Comparison of ENCODE assay signal across 8 cellular contexts in genomic region chr7:100546129-100546867, GRCh38. TPM values are rescaled to one million over a fixed set of nuclear protein-coding genes. Genes with fewer than 3 reads are reported as not detected.
DNase-seq lines count a peak whose midpoint lies in the region; ATAC-seq and TF ChIP-seq lines count a peak whose summit lies in the region.

No MANE protein-coding gene starts in this region.

- H3K36me3 ChIP-seq in OCI-LY7 (ENCODE audit: insufficient read depth, low read length) (peaks cover 13% of the 10 kb centered on the region), prostate gland (no peaks in the 10 kb centered on the region)

- no peaks in the 10 kb centered on the region for H3K27me3 ChIP-seq in prostate gland (replicated peaks; ENCODE audit: insufficient read depth)

- H3K79me2 ChIP-seq in OCI-LY7 (ENCODE audit: insufficient read depth, low read depth, low read length) = peaks cover 46% of the 10 kb centered on the region; the same call in 1 of the 2 replicates

- no peaks in the 10 kb centered on the region for H3K9me2 ChIP-seq in OCI-LY7 (ENCODE audit: insufficient read depth, low read length)

- CTCF ChIA-PET in activated CD4-positive, alpha-beta T cell treated with anti-CD3 and anti-CD28 coated beads, Interleukin-2, amount 10 ng/mL, durations not matched to agents 7 days and 5 days (lab: Charles Lee) = interaction anchor here (1.1 to 7.3 kb wide), 4 partner anchors 14 to 306 kb away, joined by 4 to 49 read pairs (median 5); partner anchors contain the start of gene SLC12A9
- CTCF ChIA-PET in OCI-LY7 (lab: Charles Lee; ENCODE audit: unreplicated experiment) = no interaction called here

- peak overlapping the region; percentile 65 for H3K4me2 ChIP-seq in OCI-LY7 (ENCODE audit: low read length)

- BruUV-seq in OCI-LY7 (replicated peaks; lab: Mats Ljungman, UMichigan) = no TSS peak

- ATAC-seq in GM18502 (IDR thresholded peaks at IDR 0.05; ENCODE audit: poor library complexity, unreplicated experiment) (no peak), HG03039 (IDR thresholded peaks at IDR 0.05; ENCODE audit: unreplicated experiment) (no peak)

- H4K20me1 ChIP-seq in OCI-LY7 (ENCODE audit: insufficient read depth, low read length) = no peaks in the 10 kb centered on the region

- 36% methylated on average over 9 of the region's 9 CpGs for WGBS in prostate gland

- peak overlapping the region; percentile 87 for H3K27ac Mint-ChIP-seq in activated CD4-positive, alpha-beta T cell treated with anti-CD3 and anti-CD28 coated beads, Interleukin-2, amount 10 ng/mL, durations not matched to agents 7 days and 5 days

- H3K9me3 ChIP-seq in OCI-LY7 (ENCODE audit: low read length) (no peaks in the 10 kb centered on the region), prostate gland (no peaks in the 10 kb centered on the region)

- TF ChIP-seq POLR2A in prostate gland (IDR thresholded peaks at IDR 0.05) = no peak

- POLR2A ChIA-PET in activated CD4-positive, alpha-beta T cell treated with anti-CD3 and anti-CD28 coated beads, Interleukin-2, amount 10 ng/mL, durations not matched to agents 7 days and 5 days (lab: Charles Lee) = no interaction called here
- POLR2A ChIA-PET in OCI-LY7 (lab: Charles Lee) = interaction anchor here (0.6 to 1.8 kb wide), 5 partner anchors 40 to 279 kb away, joined by 3 to 6 read pairs (median 3); partner anchors contain the start of genes FBXO24, LRCH4 and MOSPD3

- no peaks in the 10 kb centered on the region for H3K9me3 Mint-ChIP-seq in activated CD4-positive, alpha-beta T cell treated with anti-CD3 and anti-CD28 coated beads, Interleukin-2, amount 10 ng/mL, durations not matched to agents 7 days and 5 days

- H3K4me1 ChIP-seq in OCI-LY7 (ENCODE audit: insufficient read depth, low read length, poor library complexity, severe bottlenecking) = peaks cover 93% of the 10 kb centered on the region
- peaks cover 44% of the 10 kb centered on the region for H3K4me1 ChIP-seq in prostate gland (replicated peaks)

- H3K27me3 Mint-ChIP-seq in activated CD4-positive, alpha-beta T cell treated with anti-CD3 and anti-CD28 coated beads, Interleukin-2, amount 10 ng/mL, durations not matched to agents 7 days and 5 days = no peaks in the 10 kb centered on the region

- no peak overlapping the region for H3K4me3 ChIP-seq in OCI-LY7 (ENCODE audit: low read depth, low read length, poor library complexity, severe bottlenecking)
- no peak overlapping the region for H3K4me3 ChIP-seq in prostate gland

- peaks cover 91% of the 10 kb centered on the region for H3K4me1 Mint-ChIP-seq in activated CD4-positive, alpha-beta T cell treated with anti-CD3 and anti-CD28 coated beads, Interleukin-2, amount 10 ng/mL, durations not matched to agents 7 days and 5 days

- no peak for DNase-seq in activated CD4-positive, alpha-beta T cell treated with anti-CD3 and anti-CD28 coated beads, Interleukin-2, amount 10 ng/mL, durations not matched to agents 7 days and 5 days
- DNase-seq in activated CD4-positive, alpha-beta T cell treated with anti-CD3 and anti-CD28 coated beads, Interleukin-2, amount 50 U/mL, for 4 hours = no peak
- DNase-seq in OCI-LY7 (ENCODE audit: low spot score) (no peak), epithelial cell of prostate (ENCODE audit: low read depth, low spot score) (no peak), prostate gland (ENCODE audit: low spot score) (no peak), HPDE6-E6E7 (ENCODE audit: extremely low spot score) (no peak)

- H3K27ac ChIP-seq in OCI-LY7 (ENCODE audit: low read depth, low read length, poor library complexity, severe bottlenecking) (peak overlapping the region; percentile 46), epithelial cell of prostate (peak overlapping the region; percentile 92), prostate gland (peak overlapping the region; percentile 93 to 94)

- H3K4me3 Mint-ChIP-seq in activated CD4-positive, alpha-beta T cell treated with anti-CD3 and anti-CD28 coated beads, Interleukin-2, amount 10 ng/mL, durations not matched to agents 7 days and 5 days = peak overlapping the region; percentile 37

- intact Hi-C loops in OCI-LY7 (cut with micrococcal nuclease; ENCODE audit: unreplicated experiment) (no loop called here), prostate gland (cut with DNase I) (no loop called here)

- H3K36me3 Mint-ChIP-seq in activated CD4-positive, alpha-beta T cell treated with anti-CD3 and anti-CD28 coated beads, Interleukin-2, amount 10 ng/mL, durations not matched to agents 7 days and 5 days (ENCODE audit: low read depth) = peaks cover 37% of the 10 kb centered on the region

- peak overlapping the region; percentile 77; the same call in 1 of the 2 replicates for H2AFZ ChIP-seq in OCI-LY7 (ENCODE audit: low read length)

- no peak for TF ChIP-seq CTCF in OCI-LY7 (conservative IDR thresholded peaks at IDR 0.05; ENCODE audit: low read length)
- TF ChIP-seq CTCF in prostate gland (IDR thresholded peaks at IDR 0.05) = no peak

RNA-seq across cellular contexts. Expression of gene AGFG2, which starts 7.3 kb away (rescaled TPM):
- 10 to 100 TPM; 43.0 to 45.3 TPM for total RNA-seq in activated CD4-positive, alpha-beta T cell treated with anti-CD3 and anti-CD28 coated beads, Interleukin-2, amount 10 ng/mL, durations not matched to agents 7 days and 5 days
- 7.9 and 11.5 TPM in 2 replicates for total RNA-seq in OCI-LY7 (2014; rRNA removed; shearing (Covaris generic))
- 15.2 and 17.1 TPM in 2 replicates for total RNA-seq in OCI-LY7 (2022)
- 10 to 100 TPM; 33.0 to 94.9 TPM for total RNA-seq in prostate gland

RNA-seq across cellular contexts. Expression of gene SAP25, which starts 27.4 kb away (rescaled TPM):
- total RNA-seq in activated CD4-positive, alpha-beta T cell treated with anti-CD3 and anti-CD28 coated beads, Interleukin-2, amount 10 ng/mL, durations not matched to agents 7 days and 5 days = 10 to 100 TPM; 34.6 to 36.1 TPM
- total RNA-seq in OCI-LY7 (2014; rRNA removed; shearing (Covaris generic)) = 1.2 and 1.5 TPM in 2 replicates
- total RNA-seq in OCI-LY7 (2022) = 12.7 and 14.0 TPM in 2 replicates
- total RNA-seq in prostate gland = 10 to 100 TPM in 1 of 2 donors, 1 to 10 TPM in 1; 2.5 to 19.5 TPM

RNA-seq across cellular contexts. Expression of gene LRCH4, which starts 39.6 kb away (rescaled TPM):
- total RNA-seq in activated CD4-positive, alpha-beta T cell treated with anti-CD3 and anti-CD28 coated beads, Interleukin-2, amount 10 ng/mL, durations not matched to agents 7 days and 5 days = 100 to 1,000 TPM; 189 to 217 TPM
- total RNA-seq in OCI-LY7 (2014; rRNA removed; shearing (Covaris generic)) = 30.3 and 39.2 TPM in 2 replicates
- 72.0 and 75.5 TPM in 2 replicates for total RNA-seq in OCI-LY7 (2022)
- 100 to 1,000 TPM in 1 of 2 donors, 10 to 100 TPM in 1; 66.8 to 202 TPM for total RNA-seq in prostate gland

RNA-seq across cellular contexts. Expression of gene FBXO24, which starts 39.8 kb away (rescaled TPM):
- 1 to 10 TPM; 1.3 to 1.5 TPM for total RNA-seq in activated CD4-positive, alpha-beta T cell treated with anti-CD3 and anti-CD28 coated beads, Interleukin-2, amount 10 ng/mL, durations not matched to agents 7 days and 5 days
- total RNA-seq in OCI-LY7 (2014; rRNA removed; shearing (Covaris generic)) = 0.16 TPM in 1 of 2 replicates, not detected in the other
- total RNA-seq in OCI-LY7 (2022) (1.2 and 1.7 TPM in 2 replicates), prostate gland (1 to 10 TPM; 2.3 to 9.7 TPM)

RNA-seq across cellular contexts. Expression of gene PCOLCE, which starts 55.9 kb away (rescaled TPM):
- total RNA-seq in activated CD4-positive, alpha-beta T cell treated with anti-CD3 and anti-CD28 coated beads, Interleukin-2, amount 10 ng/mL, durations not matched to agents 7 days and 5 days = 10 to 100 TPM; 17.3 to 18.3 TPM
- 8.8 and 27.6 TPM in 2 replicates for total RNA-seq in OCI-LY7 (2014; rRNA removed; shearing (Covaris generic))
- total RNA-seq in OCI-LY7 (2022) (32.3 and 38.3 TPM in 2 replicates), prostate gland (10 to 100 TPM; 11.8 to 49.5 TPM)
